ENCODE assay signal across 7 cellular contexts in the genomic region with DNA sequence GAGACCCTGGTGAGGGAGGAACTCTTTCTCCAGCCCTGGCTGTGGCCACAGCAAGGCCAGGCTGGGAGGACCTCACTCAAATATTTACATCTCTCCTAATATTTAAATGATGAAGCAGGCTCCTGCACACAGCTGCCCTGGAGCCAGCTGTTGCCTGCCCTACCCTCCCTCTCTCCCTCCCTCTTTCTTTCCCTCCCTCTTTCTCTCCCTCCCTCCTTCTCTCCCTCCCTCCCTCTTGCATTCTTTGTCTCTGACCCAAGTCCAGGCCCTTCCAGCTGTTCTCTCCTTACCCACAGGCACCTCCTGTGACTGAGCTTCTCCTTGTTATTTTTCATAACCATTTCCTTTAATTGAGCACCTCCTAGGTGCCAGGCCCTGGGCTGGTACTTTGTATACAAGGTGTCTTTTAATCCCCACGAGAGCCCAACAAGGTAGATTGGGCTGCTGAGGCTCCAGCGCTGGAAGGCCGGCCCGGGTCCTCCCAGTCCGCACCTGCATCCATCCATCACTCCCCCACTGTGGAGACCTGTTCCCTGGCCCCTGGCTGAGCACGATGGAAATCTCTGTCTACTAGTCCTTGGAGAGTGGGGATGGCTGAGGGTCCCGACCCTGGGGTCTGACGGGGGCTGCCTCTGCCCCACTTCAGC.
DNase-seq lines count a peak whose midpoint lies in the region; ATAC-seq and TF ChIP-seq lines count a peak whose summit lies in the region.

No MANE protein-coding gene starts in this region.

- no TSS peak for BruUV-seq in Panc1 (replicated peaks; lab: Mats Ljungman, UMichigan)

- no peaks in the 10 kb centered on the region for H3K36me3 Mint-ChIP-seq in glutamatergic neuron (ENCODE audit: unreplicated experiment)

- H3K4me3 ChIP-seq in Panc1 (ENCODE audit: low read depth in 2 of 2, low read length in 2 of 2) (no peak overlapping the region), smooth muscle cell (no peak overlapping the region)

- H3K27me3 ChIP-seq in Panc1 (ENCODE audit: control insufficient read depth, insufficient read depth, low read length) (no peaks in the 10 kb centered on the region), smooth muscle cell (ENCODE audit: low read depth) (no peaks in the 10 kb centered on the region)

- H3K4me1 ChIP-seq in Panc1 (ENCODE audit: control insufficient read depth, insufficient read depth, low read length) (peaks cover 96% of the 10 kb centered on the region), smooth muscle cell (ENCODE audit: low read depth) (peaks cover 45% of the 10 kb centered on the region)

- 90% methylated on average over 8 of the region's 8 CpGs for WGBS in smooth muscle cell (ENCODE audit: low lambda C conversion rate)

- peaks cover 8% of the 10 kb centered on the region for H3K9me3 Mint-ChIP-seq in glutamatergic neuron (ENCODE audit: unreplicated experiment)

- peaks cover 43% of the 10 kb centered on the region for H3K4me1 Mint-ChIP-seq in glutamatergic neuron (ENCODE audit: low read depth, unreplicated experiment)

- H3K9me3 ChIP-seq in Panc1 (ENCODE audit: control insufficient read depth, insufficient read depth, low read depth, low read length) (no peaks in the 10 kb centered on the region), smooth muscle cell (replicated peaks; ENCODE audit: low read depth) (no peaks in the 10 kb centered on the region)

- H2AFZ ChIP-seq in smooth muscle cell (ENCODE audit: low read depth), result no peak overlapping the region

- DNase-seq in ELF-1 (ENCODE audit: low read depth, low spot score) (peak; percentile 44), Panc1 (ENCODE audit: low read depth, low spot score) (no peak), glutamatergic neuron (no peak), smooth muscle cell (lab: John Stamatoyannopoulos, UW; ENCODE audit: unreplicated experiment) (no peak), NK-92 (lab: John Stamatoyannopoulos, UW; ENCODE audit: unreplicated experiment) (no peak)

- H3K4me3 Mint-ChIP-seq in glutamatergic neuron (ENCODE audit: unreplicated experiment), result no peak overlapping the region

- H3K27ac Mint-ChIP-seq in glutamatergic neuron (ENCODE audit: unreplicated experiment), result peak overlapping the region; percentile 33

- peaks cover 100% of the 10 kb centered on the region for H4K20me1 ChIP-seq in smooth muscle cell (ENCODE audit: low read depth)

- POLR2A ChIA-PET in Panc1 (lab: Charles Lee), result no interaction called here

- in situ Hi-C loops in Panc1 (cut with HindIII; ENCODE audit: low pct_unique_long_range_greater_than_20kb, low sequenced_read_pairs), result no loop called here

- peak overlapping the region; percentile 45; the same call in 1 of the 2 replicates for H3K27ac ChIP-seq in Panc1 (ENCODE audit: low read length)
- H3K27ac ChIP-seq in smooth muscle cell (ENCODE audit: low read depth), result no peak overlapping the region

- TF ChIP-seq CTCF in Panc1 (IDR thresholded peaks at IDR 0.05) (no peak), glutamatergic neuron (IDR thresholded peaks at IDR 0.05; ENCODE audit: partially characterized antibody, unreplicated experiment) (no peak), smooth muscle cell (IDR thresholded peaks at IDR 0.05; ENCODE audit: borderline replicate concordance, insufficient read depth, poor library complexity, severe bottlenecking) (no peak)

- peak overlapping the region; percentile 43 for H3K4me2 ChIP-seq in smooth muscle cell

- H3K36me3 ChIP-seq in Panc1 (ENCODE audit: control insufficient read depth, insufficient read depth, low read length) (no peaks in the 10 kb centered on the region), smooth muscle cell (ENCODE audit: low read depth) (no peaks in the 10 kb centered on the region)

- intact Hi-C loops in Panc1 (cut with micrococcal nuclease; ENCODE audit: unreplicated experiment), result no loop called here

- H3K79me2 ChIP-seq in smooth muscle cell (ENCODE audit: low read depth), result peaks cover 99% of the 10 kb centered on the region

- H3K9ac ChIP-seq in smooth muscle cell (ENCODE audit: low read depth), result no peak overlapping the region

- CTCF ChIA-PET in Panc1 (lab: Charles Lee), result interaction anchor here (0.7 to 0.9 kb wide), 2 partner anchors 9 to 16 kb away, joined by 6 to 12 read pairs; no protein-coding TSS in a partner anchor

- H3F3A ChIP-seq in smooth muscle cell (ENCODE audit: low read depth), result no peaks in the 10 kb centered on the region

- ATAC-seq in Panc1 (peak; percentile 7; the same call in 1 of the 2 replicates), GM19324 (IDR thresholded peaks at IDR 0.05; ENCODE audit: low FRiP score, unreplicated experiment) (no peak), HG03039 (IDR thresholded peaks at IDR 0.05; ENCODE audit: unreplicated experiment) (no peak)

- H3K27me3 Mint-ChIP-seq in glutamatergic neuron (ENCODE audit: unreplicated experiment), result peaks cover 5% of the 10 kb centered on the region
